9 cellular contexts compared by ENCODE assay signal in genomic region chr7:131546583-131547111, GRCh38. TPM values are rescaled to one million over a fixed set of nuclear protein-coding genes. Genes with fewer than 3 reads are reported as not detected.
DNase-seq lines count a peak whose midpoint lies in the region; ATAC-seq and TF ChIP-seq lines count a peak whose summit lies in the region.
"Had no signal": no experiment of that assay in that cellular context is flagged by ENCODE, and none has a peak within 500 bp of the region (broad histone marks: within the 10 kb centered on the region; RNA-seq: fewer than 3 reads in every experiment).

No MANE protein-coding gene starts in this region.

- H3K4me1 Mint-ChIP-seq in neural progenitor cell: peaks cover 27% of the 10 kb centered on the region

- TF ChIP-seq CTCF in AG09309 (IDR thresholded peaks at IDR 0.05; ENCODE audit: control insufficient read depth, insufficient read depth, low read depth, low read length, missing control alignments) (peak; percentile 77), GM20000 (IDR thresholded peaks at IDR 0.05; ENCODE audit: extremely low read depth, missing control alignments) (peak; percentile 76), dorsolateral prefrontal cortex (IDR thresholded peaks at IDR 0.05 in 54 of 56, conservative IDR thresholded peaks at IDR 0.05 in 2 of 56; ENCODE audit: low read depth in 1 of 56, partially characterized antibody in 56 of 56) (peak in 54 of 56 donors; percentile 17 to 70 (median 52)), neural progenitor cell (IDR thresholded peaks at IDR 0.05) (peak; percentile 89)

- H3K9ac ChIP-seq in neural progenitor cell: no peak overlapping the region

- no peaks in the 10 kb centered on the region for H3K27me3 ChIP-seq in dorsolateral prefrontal cortex
- no peaks in the 10 kb centered on the region for H3K27me3 ChIP-seq in neural progenitor cell

- H3F3A ChIP-seq in neural progenitor cell (ENCODE audit: low read depth): peaks cover 11% of the 10 kb centered on the region

- H3K4me3 Mint-ChIP-seq in neural progenitor cell: no peak overlapping the region

- H3K4me2 ChIP-seq in neural progenitor cell: no peak overlapping the region

- H4K20me1 ChIP-seq in neural progenitor cell (ENCODE audit: low read depth): peaks cover 3% of the 10 kb centered on the region

- peaks cover 8% of the 10 kb centered on the region for H3K27me3 Mint-ChIP-seq in neural progenitor cell (ENCODE audit: insufficient read depth, low read depth)

- H2AFZ ChIP-seq in neural progenitor cell (replicated peaks): no peak overlapping the region

- no peak overlapping the region for H3K27ac Mint-ChIP-seq in neural progenitor cell

- DNase-seq in AG09309 (ENCODE audit: low read depth): no peak
- DNase-seq in GM20000 (ENCODE audit: low spot score): peak; percentile 64
- DNase-seq in T follicular helper cell (ENCODE audit: low read depth): peak; percentile 18
- DNase-seq in dorsolateral prefrontal cortex: no peak
- DNase-seq in neural progenitor cell (ENCODE audit: low spot score): peak; percentile 85
- DNase-seq in NCI-H2081 (lab: John Stamatoyannopoulos, UW): no peak

- H3K4me3 ChIP-seq in AG09309 (ENCODE audit: control insufficient read depth, low read depth, low read length) (no peak overlapping the region), dorsolateral prefrontal cortex (no peak overlapping the region), neural progenitor cell (no peak overlapping the region)

- H3K27ac ChIP-seq in dorsolateral prefrontal cortex (peak overlapping the region in 3 of 59 donors; percentile 26 to 43 (median 39)), neural progenitor cell (no peak overlapping the region)
- H3K27ac ChIP-seq: epithelial cell of prostate had no signal

- H3K9me3 Mint-ChIP-seq in neural progenitor cell: no peaks in the 10 kb centered on the region

- peaks cover 6% of the 10 kb centered on the region for H3K36me3 Mint-ChIP-seq in neural progenitor cell

- no peaks in the 10 kb centered on the region for H3K9me3 ChIP-seq in neural progenitor cell (ENCODE audit: low read depth)

- no peaks in the 10 kb centered on the region for H3K36me3 ChIP-seq in neural progenitor cell

- ATAC-seq in HG02840 (IDR thresholded peaks at IDR 0.05; ENCODE audit: low FRiP score, unreplicated experiment) (no peak), HG02981 (IDR thresholded peaks at IDR 0.05; ENCODE audit: unreplicated experiment) (no peak)

- H3K79me2 ChIP-seq in neural progenitor cell (ENCODE audit: low read depth): peaks cover 100% of the 10 kb centered on the region

- peaks cover 4% of the 10 kb centered on the region for H3K4me1 ChIP-seq in neural progenitor cell

- intact Hi-C loops in dorsolateral prefrontal cortex (cut with DNase I): no loop called here

RNA-seq across cellular contexts. Expression of gene PODXL, which starts 9.8 kb away (rescaled TPM):
- 100 to 1,000 TPM in 1 of 120 experiments, 10 to 100 TPM in 119; 28.4 to 104 (median 51.6) TPM for total RNA-seq in dorsolateral prefrontal cortex
- total RNA-seq in neural progenitor cell (ENCODE audit: low replicate concordance): 37.7 and 38.4 TPM in 2 replicates

Comparison
In these comparisons a context has a peak if more than half of its experiments do, and no peak if none do; other contexts are left out.
1. DNase-seq: peak in GM20000 (single experiment), T follicular helper cell (single experiment) and neural progenitor cell (single experiment); none in AG09309 (single experiment), dorsolateral prefrontal cortex (0 of 10) and NCI-H2081 (0 of 2).
2. Peak in every context shown above with its lines, with median percentiles within 50 percentile points of each other: CTCF ChIP-seq.